ENCODE assay signal across 9 cellular contexts in the genomic region with DNA sequence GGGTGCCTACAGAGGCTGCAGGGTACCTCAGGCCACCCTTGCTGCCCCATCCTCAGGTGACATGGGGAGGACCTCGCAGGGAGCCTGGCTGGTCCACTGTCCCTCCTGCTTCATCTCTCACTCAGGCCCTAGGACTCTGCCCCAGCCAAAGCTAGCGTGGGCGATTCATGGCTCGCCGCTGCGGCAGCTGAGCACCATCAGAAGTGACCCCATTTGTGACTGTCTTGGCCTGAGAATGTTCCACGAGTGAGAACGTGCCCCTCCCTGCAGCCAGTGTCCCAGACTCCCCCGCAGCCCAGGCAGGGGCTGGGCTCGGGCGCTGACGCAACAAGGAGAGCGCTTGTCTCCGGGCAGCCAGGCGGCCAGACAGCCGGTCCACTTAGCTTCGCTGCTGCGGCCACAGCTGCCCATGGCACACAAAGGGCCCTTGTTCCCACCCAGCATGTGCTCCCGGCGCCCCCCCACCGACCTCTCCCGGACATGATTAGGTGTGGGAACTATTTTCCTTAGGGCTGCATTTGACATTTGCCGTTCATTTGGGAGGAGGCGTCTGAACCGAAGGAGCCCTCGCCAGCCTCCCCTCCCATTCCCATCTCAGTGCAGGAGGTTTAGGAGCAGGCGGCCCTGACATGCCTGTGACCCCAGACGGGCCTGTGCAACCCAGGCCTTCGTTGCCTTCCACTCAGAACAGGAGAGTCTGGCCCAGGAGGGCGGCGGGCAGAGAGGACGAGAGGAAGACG. TPM values are rescaled to one million over a fixed set of nuclear protein-coding genes. Genes with fewer than 3 reads are reported as not detected.
A peak's percentile ranks its signal among the peaks of the same experiment; 100 is the strongest.
DNase-seq lines count a peak whose midpoint lies in the region; ATAC-seq and TF ChIP-seq lines count a peak whose summit lies in the region.
"Had no signal": no experiment of that assay in that cellular context is flagged by ENCODE, and none has a peak within 500 bp of the region (broad histone marks: within the 10 kb centered on the region; RNA-seq: fewer than 3 reads in every experiment).

No MANE protein-coding gene starts in this region.

- TF ChIP-seq EP300 in transverse colon (IDR thresholded peaks at IDR 0.05; ENCODE audit: low read depth), result peak; percentile 84

- peak overlapping the region in 1 of 4 experiments; percentile 17 for H3K4me3 ChIP-seq in fibroblast of lung (replicated peaks in 1 of 4; ENCODE audit: control extremely low read depth in 1 of 4, insufficient read depth in 1 of 4, low read depth in 3 of 4, low read length in 4 of 4)
- H3K4me3 ChIP-seq in muscle layer of colon (ENCODE audit: low read depth in 1 of 2, low read length in 2 of 2), result peak overlapping the region in 1 of 2 donors; percentile 33
- no peak overlapping the region for H3K4me3 ChIP-seq in transverse colon
- H3K4me3 ChIP-seq: skin epidermis had no signal

- DNase-seq in SW480 (ENCODE audit: low spot score) (peak; percentile 86), fibroblast of lung (ENCODE audit: low read depth in 2 of 2) (peak; percentile 92 to 95), transverse colon (peak; percentile 62), NCI-H1105 (lab: John Stamatoyannopoulos, UW) (no peak), NCI-H2081 treated with DMSO at 0.1 percent for 48 hours (lab: John Stamatoyannopoulos, UW) (no peak)
- DNase-seq: activated naive CD4-positive, alpha-beta T cell had no signal

- TF ChIP-seq CTCF in fibroblast of lung (conservative IDR thresholded peaks at IDR 0.05 in 1 of 2, IDR thresholded peaks at IDR 0.05 in 1 of 2; ENCODE audit: low read depth in 1 of 2, low read length in 2 of 2) (no peak), transverse colon (IDR thresholded peaks at IDR 0.05) (no peak)

- peak overlapping the region; percentile 70 for H3K9ac ChIP-seq in fibroblast of lung (ENCODE audit: insufficient read depth, low read length)
- H3K9ac ChIP-seq in muscle layer of colon (ENCODE audit: low read length), result peak overlapping the region; percentile 50

- peak overlapping the region; percentile 74 for H3K27ac ChIP-seq in fibroblast of lung (ENCODE audit: insufficient read depth, low read length)
- H3K27ac ChIP-seq in muscle layer of colon (ENCODE audit: low read depth, low read length), result peak overlapping the region; percentile 75
- peak overlapping the region; percentile 75 to 82 (median 78) for H3K27ac ChIP-seq in transverse colon

- ATAC-seq in HG02885 (IDR thresholded peaks at IDR 0.05; ENCODE audit: poor library complexity, unreplicated experiment), result no peak

- H3K36me3 ChIP-seq in fibroblast of lung (ENCODE audit: control insufficient read depth, insufficient read depth, low read length), result no peaks in the 10 kb centered on the region
- H3K36me3 ChIP-seq in muscle layer of colon (ENCODE audit: insufficient read depth, low read length), result no peaks in the 10 kb centered on the region
- no peaks in the 10 kb centered on the region for H3K36me3 ChIP-seq in transverse colon

- no peaks in the 10 kb centered on the region for H3K9me3 ChIP-seq in fibroblast of lung (ENCODE audit: control insufficient read depth, insufficient read depth, low read depth, low read length)
- no peaks in the 10 kb centered on the region for H3K9me3 ChIP-seq in muscle layer of colon (ENCODE audit: low read length)
- no peaks in the 10 kb centered on the region for H3K9me3 ChIP-seq in transverse colon

- H3K27me3 ChIP-seq in fibroblast of lung (ENCODE audit: control insufficient read depth, insufficient read depth, low read length), result no peaks in the 10 kb centered on the region
- H3K27me3 ChIP-seq in muscle layer of colon (ENCODE audit: control insufficient read depth in 1 of 2, insufficient read depth in 2 of 2, low read length in 2 of 2), result no peaks in the 10 kb centered on the region
- H3K27me3 ChIP-seq in transverse colon, result no peaks in the 10 kb centered on the region

- H3K4me2 ChIP-seq in fibroblast of lung (ENCODE audit: extremely low read depth, insufficient read depth, low read length), result peak overlapping the region; percentile 56

- WGBS in transverse colon (ENCODE audit: low coverage in 1 of 2), 2 donors, result 68% methylated on average over 32 of the region's 33 CpGs; no CpG with 5 or more reads in 1 of the 2 donors

- peaks cover 33% of the 10 kb centered on the region for H3K4me1 ChIP-seq in fibroblast of lung (ENCODE audit: control insufficient read depth, extremely low read depth, insufficient read depth, low read length)
- H3K4me1 ChIP-seq in muscle layer of colon (ENCODE audit: insufficient read depth, low read length), result peaks cover 41% of the 10 kb centered on the region
- H3K4me1 ChIP-seq in transverse colon, result peaks cover 0 to 30% (median 26%) of the 10 kb centered on the region in 4 donors

- in situ Hi-C loops in transverse colon (cut with MboI; ENCODE audit: low pct_ligation_motif_present in 1 of 4, low pct_unique_long_range_greater_than_20kb in 1 of 4, low sequenced_read_pairs in 3 of 4), result no loop called here

- H2AFZ ChIP-seq in fibroblast of lung (ENCODE audit: low read length), result peak overlapping the region; percentile 39

- no peak for TF ChIP-seq POLR2A in transverse colon (IDR thresholded peaks at IDR 0.05)

- H4K20me1 ChIP-seq in fibroblast of lung (ENCODE audit: control insufficient read depth, extremely low read depth, insufficient read depth, low read length), result no peaks in the 10 kb centered on the region

- H3K79me2 ChIP-seq in fibroblast of lung (ENCODE audit: control insufficient read depth, insufficient read depth, low read length), result no peaks in the 10 kb centered on the region

- intact Hi-C loops in transverse colon (cut with DNase I; ENCODE audit: low total_unique reads), result no loop called here

RNA-seq across cellular contexts. Expression of a gene that starts 19.3 kb away (rescaled TPM):
- total RNA-seq in fibroblast of lung (34.2 and 56.0 TPM in 2 replicates), transverse colon (10 to 100 TPM; 29.9 to 79.3 (median 33.3) TPM)
- polyA plus RNA-seq in fibroblast of lung, result 39.3 and 60.3 TPM in 2 replicates
- polyA plus RNA-seq in fibroblast of lung (2012), result 44.4 and 66.5 TPM in 2 replicates
- polyA minus RNA-seq in fibroblast of lung (ENCODE audit: low replicate concordance), result 24.8 and 27.4 TPM in 2 replicates

Comparison
In these comparisons a context has a peak if more than half of its experiments do, and no peak if none do; other contexts are left out.
1. DNase-seq: peak in SW480 (single experiment), fibroblast of lung (2 of 2) and transverse colon (single experiment); none in NCI-H1105 (single experiment) and NCI-H2081 treated with DMSO at 0.1 percent for 48 hours (single experiment).
2. Peak in every context shown above with its lines, with median percentiles within 50 percentile points of each other: H3K27ac ChIP-seq.